In the genomic region with DNA sequence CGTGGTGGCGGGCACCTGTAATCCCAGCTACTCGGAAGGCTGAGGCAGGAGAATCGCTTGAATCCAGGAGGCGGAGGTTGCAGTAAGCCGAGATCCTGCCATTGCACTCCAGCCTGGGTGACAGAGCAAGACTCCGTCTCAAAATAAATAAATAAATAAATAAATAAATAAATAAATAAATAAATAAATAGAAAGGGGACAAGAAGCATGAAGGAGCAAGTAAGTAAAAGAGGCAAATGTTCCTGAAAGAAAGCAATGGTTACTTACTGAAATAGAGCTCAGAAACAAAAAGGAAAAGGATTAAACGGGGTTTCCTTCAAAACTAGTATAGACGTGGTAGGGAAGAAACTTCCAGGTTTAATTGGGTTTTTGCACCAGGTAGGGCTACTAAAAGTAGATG, we compare ENCODE assay signal across 1 cellular context. TPM values are rescaled to one million over a fixed set of nuclear protein-coding genes. Genes with fewer than 3 reads are reported as not detected.
"Had no signal": no experiment of that assay in that cellular context is flagged by ENCODE, and none has a peak within 500 bp of the region (broad histone marks: within the 10 kb centered on the region; RNA-seq: fewer than 3 reads in every experiment).

No MANE protein-coding gene starts in this region.

RNA-seq across cellular contexts. Expression of a gene that starts 11.2 kb away (rescaled TPM):
- polyA plus RNA-seq: neural cell had no signal

RNA-seq across cellular contexts. Expression of a gene that starts 47.6 kb away (rescaled TPM):
- polyA plus RNA-seq: neural cell had no signal
